ENCODE assay signal across 18 cellular contexts in the genomic region with DNA sequence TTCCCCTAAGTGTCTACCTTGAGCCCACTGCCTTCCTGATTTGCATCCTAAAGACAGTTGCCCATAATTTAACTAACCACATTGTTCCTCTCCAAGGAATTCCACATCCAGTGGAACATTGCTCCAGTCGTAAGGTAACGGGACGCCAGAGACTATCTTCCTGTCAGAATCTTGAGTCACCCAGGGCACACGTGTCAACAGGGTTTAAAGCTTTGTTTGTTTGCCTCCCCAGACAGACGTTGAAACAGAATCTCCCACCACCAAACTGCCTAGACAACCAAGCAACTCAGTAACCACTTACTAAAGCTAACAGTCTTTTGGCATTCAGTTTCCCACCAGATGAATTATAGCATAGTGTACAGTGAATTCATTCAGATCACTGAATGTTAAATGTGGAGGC.
"Had no signal": no experiment of that assay in that cellular context is flagged by ENCODE, and none has a peak within 500 bp of the region (broad histone marks: within the 10 kb centered on the region; RNA-seq: fewer than 3 reads in every experiment).

No MANE protein-coding gene starts in this region.

- H3K4me1 ChIP-seq: breast epithelium had no signal

- H3K27ac ChIP-seq: breast epithelium, neutrophil, sigmoid colon had no signal

- H3K4me3 ChIP-seq: breast epithelium, sigmoid colon had no signal

- H3K9me3 ChIP-seq: breast epithelium, neutrophil, sigmoid colon had no signal

- DNase-seq: activated CD4-positive, alpha-beta T cell treated with anti-CD3 and anti-CD28 coated beads, Interleukin-2, amount 10 ng/mL, durations not matched to agents 24 days and 14 days; activated CD8-positive, alpha-beta T cell treated with anti-CD3 and anti-CD28 coated beads, Interleukin-2, amount 10 ng/mL, durations not matched to agents 7 days and 5 days; activated naive CD4-positive, alpha-beta T cell treated with anti-CD3 and anti-CD28 coated beads, Interleukin-2, amount 10 ng/mL, durations not matched to agents 7 days and 5 days; activated naive CD8-positive, alpha-beta T cell treated with anti-CD3 and anti-CD28 coated beads, Interleukin-2, amount 50 U/mL, for 24 hours; activated T-cell treated with anti-CD3 and anti-CD28 coated beads, Interleukin-2, amount 50 U/mL, for 4 hours; anterior cingulate cortex; cortex of kidney; head of caudate nucleus; kidney glomerular epithelial cell; mesendoderm; naive thymus-derived CD4-positive, alpha-beta T cell; sigmoid colon; stimulated activated naive CD4-positive, alpha-beta T cell; T1000 had no signal

- H3K36me3 ChIP-seq: breast epithelium, neutrophil, sigmoid colon had no signal

- H3K27me3 ChIP-seq: breast epithelium, neutrophil, sigmoid colon had no signal

- FAIRE-seq: endometrium, frontal cortex had no signal
